Comparison of ENCODE assay signal across 11 cellular contexts in genomic region chr1:192626366-192627179, GRCh38. TPM values are rescaled to one million over a fixed set of nuclear protein-coding genes. Genes with fewer than 3 reads are reported as not detected.
DNase-seq lines count a peak whose midpoint lies in the region; ATAC-seq lines count a peak whose summit lies in the region.
"Had no signal": no experiment of that assay in that cellular context is flagged by ENCODE, and none has a peak within 500 bp of the region (broad histone marks: within the 10 kb centered on the region; RNA-seq: fewer than 3 reads in every experiment).

No MANE protein-coding gene starts in this region.

- ATAC-seq in GM19043 (IDR thresholded peaks at IDR 0.05; ENCODE audit: low read depth, unreplicated experiment) (peak; percentile 92), HG02642 (IDR thresholded peaks at IDR 0.05; ENCODE audit: poor library complexity, unreplicated experiment) (peak; percentile 87), HG03558 (IDR thresholded peaks at IDR 0.05; ENCODE audit: extremely low read depth, unreplicated experiment) (peak; percentile 93), left cardiac atrium (peak; percentile 38 to 67)
- ATAC-seq: Panc1 had no signal

- intact Hi-C loops in left cardiac atrium (cut with DNase I) = no loop called here

- DNase-seq in left cardiac atrium = no peak
- no peak for DNase-seq in anterior cingulate cortex (lab: John Stamatoyannopoulos, UW)
- DNase-seq in ecto neural progenitor cell (ENCODE audit: low spot score) = no peak
- DNase-seq in NCI-H2029 treated with DMSO at 0.1 percent for 48 hours (lab: John Stamatoyannopoulos, UW) = no peak
- DNase-seq in NCI-H187 (lab: John Stamatoyannopoulos, UW) = no peak
- DNase-seq: KG1 had no signal

RNA-seq across cellular contexts. Expression of gene RGS13, which starts 9.4 kb away (rescaled TPM):
- total RNA-seq in left cardiac atrium = under 1 TPM in 1 of 2 donors, not detected in 1; 0.32 TPM
- total RNA-seq: neural crest cell had no signal

RNA-seq across cellular contexts. Expression of gene RGS1, which starts 51.0 kb away (rescaled TPM):
- total RNA-seq in left cardiac atrium = 1 to 10 TPM; 1.8 to 3.5 TPM
- total RNA-seq: neural crest cell had no signal
